7 cellular contexts compared by ENCODE assay signal in genomic region chr1:148389027-148389339, GRCh38.
DNase-seq lines count a peak whose midpoint lies in the region; ATAC-seq, FAIRE-seq and TF ChIP-seq lines count a peak whose summit lies in the region.

No MANE protein-coding gene starts in this region.

- no peak overlapping the region for H3K9ac ChIP-seq in HUES64 (ENCODE audit: low read depth, low read length)
- H3K9ac ChIP-seq in adipocyte (ENCODE audit: low read length): peak overlapping the region; percentile 87
- H3K9ac ChIP-seq in kidney (ENCODE audit: low read length in 2 of 2): peak overlapping the region in 1 of 2 donors; percentile 79
- H3K9ac ChIP-seq in stomach smooth muscle (ENCODE audit: low read length in 2 of 2): peak overlapping the region; percentile 84 to 91

- intact Hi-C loops in kidney (cut with DNase I): no loop called here

- no peaks in the 10 kb centered on the region for H3K27me3 ChIP-seq in HUES64 (ENCODE audit: insufficient read depth, low read length)
- no peaks in the 10 kb centered on the region for H3K27me3 ChIP-seq in adipocyte (replicated peaks; ENCODE audit: control insufficient read depth, insufficient read depth, low read length)
- H3K27me3 ChIP-seq in stomach smooth muscle (ENCODE audit: control insufficient read depth in 1 of 2, insufficient read depth in 2 of 2, low read length in 2 of 2): no peaks in the 10 kb centered on the region

- no peaks in the 10 kb centered on the region for H3K36me3 ChIP-seq in HUES64 (ENCODE audit: insufficient read depth, low read length)
- no peaks in the 10 kb centered on the region for H3K36me3 ChIP-seq in adipocyte (ENCODE audit: control insufficient read depth, insufficient read depth, low read length, severe bottlenecking)
- no peaks in the 10 kb centered on the region for H3K36me3 ChIP-seq in kidney (ENCODE audit: control insufficient read depth in 1 of 2, insufficient read depth in 2 of 2, low read length in 2 of 2)
- no peaks in the 10 kb centered on the region for H3K36me3 ChIP-seq in stomach smooth muscle (ENCODE audit: control insufficient read depth in 2 of 2, insufficient read depth in 2 of 2, low read length in 2 of 2)

- TF ChIP-seq CTCF in kidney (IDR thresholded peaks at IDR 0.05; ENCODE audit: borderline replicate concordance, extremely low read depth, insufficient read depth): no peak

- H3K27ac ChIP-seq in HUES64 (ENCODE audit: low read depth, low read length) (peak overlapping the region; percentile 12; the same call in 1 of the 2 replicates), kidney (ENCODE audit: low read depth in 2 of 2, low read length in 2 of 2) (peak overlapping the region; percentile 68 to 87), stomach smooth muscle (ENCODE audit: low read length) (peak overlapping the region; percentile 84)

- FAIRE-seq in kidney (lab: Jason Lieb, UNC): no peak

- 50% methylated on average over 6 of the region's 6 CpGs for WGBS in HUES64

- H3K9me3 ChIP-seq in HUES64 (ENCODE audit: insufficient read depth, low read depth, low read length): no peaks in the 10 kb centered on the region
- H3K9me3 ChIP-seq in adipocyte (ENCODE audit: control insufficient read depth, low read length): no peaks in the 10 kb centered on the region
- H3K9me3 ChIP-seq in kidney (ENCODE audit: control insufficient read depth in 1 of 2, low read length in 2 of 2): no peaks in the 10 kb centered on the region
- no peaks in the 10 kb centered on the region for H3K9me3 ChIP-seq in stomach smooth muscle (ENCODE audit: control insufficient read depth in 2 of 2, low read length in 2 of 2)

- H3K4me1 ChIP-seq in HUES64 (ENCODE audit: insufficient read depth, low read length) (0 out of 2 replicates have a peak, but pooled peaks cover 7% of the 10 kb centered on the region), adipocyte (ENCODE audit: control insufficient read depth, insufficient read depth, low read length) (peaks cover 5% of the 10 kb centered on the region), kidney (ENCODE audit: control insufficient read depth in 1 of 2, insufficient read depth in 1 of 2, low read depth in 1 of 2, low read length in 2 of 2) (peaks cover 0 to 3% of the 10 kb centered on the region in 2 donors), stomach smooth muscle (ENCODE audit: control insufficient read depth, insufficient read depth, low read length) (no peaks in the 10 kb centered on the region)

- no peak for ATAC-seq in GM19397 (IDR thresholded peaks at IDR 0.05; ENCODE audit: unreplicated experiment)

- DNase-seq in adipocyte (ENCODE audit: low read depth) (no peak), kidney (no peak), NCI-H2227 treated with DMSO at 0.1 percent for 48 hours (lab: John Stamatoyannopoulos, UW) (no peak), activated gamma-delta T cell treated with Interleukin-2 at 50 U/mL for 16 hours (no peak)

- H3K4me3 ChIP-seq in HUES64 (ENCODE audit: low read length) (peak overlapping the region; percentile 51), adipocyte (ENCODE audit: low read length) (peak overlapping the region; percentile 84), kidney (ENCODE audit: low read length in 2 of 2) (peak overlapping the region; percentile 75 to 77), stomach smooth muscle (ENCODE audit: low read length in 2 of 2) (peak overlapping the region; percentile 77 to 83)

Comparison
In these comparisons a context has a peak if more than half of its experiments do, and no peak if none do; other contexts are left out.
1. H3K27ac ChIP-seq: peak in every context shown above with its lines; median percentile 84 in stomach smooth muscle; 78 in kidney; 12 in HUES64.